ENCODE assay signal across 36 cellular contexts in genomic region chr3:168575750-168576149, GRCh38.
"Had no signal": no experiment of that assay in that cellular context is flagged by ENCODE, and none has a peak within 500 bp of the region (broad histone marks: within the 10 kb centered on the region; RNA-seq: fewer than 3 reads in every experiment).

No MANE protein-coding gene starts in this region.

- H3K9me3 ChIP-seq: ascending aorta had no signal

- ATAC-seq: activated CD8-positive, alpha-beta T cell treated with anti-CD3 and anti-CD28 coated beads, Interleukin-2, amount 10 ng/mL, durations not matched to agents 7 days and 5 days; activated naive CD4-positive, alpha-beta T cell treated with anti-CD3 and anti-CD28 coated beads, Interleukin-2, amount 50 U/mL, for 72 hours; activated T-cell treated with anti-CD3 and anti-CD28 coated beads, Interleukin-2, amount 50 U/mL, for 4 hours; activated T-cell treated with anti-CD3 and anti-CD28 coated beads, Interleukin-2, amount 50 U/mL, for 72 hours; activated T-helper 17 cell treated with anti-CD3 and anti-CD28 coated beads, Interleukin-2, amount 50 U/mL, for 72 hours had no signal

- H3K4me1 ChIP-seq: ascending aorta had no signal

- H3K4me3 Mint-ChIP-seq: activated B cell treated with CpG ODN at 0.5 μM for 24 hours; activated CD4-positive, alpha-beta memory T cell treated with anti-CD3 and anti-CD28 coated beads, Interleukin-2, amount 10 ng/mL, durations not matched to agents 7 days and 5 days; activated CD4-positive, alpha-beta T cell treated with anti-CD3 and anti-CD28 coated beads, Interleukin-2, amount 10 ng/mL, durations not matched to agents 7 days and 5 days; activated CD8-positive, alpha-beta T cell treated with anti-CD3 and anti-CD28 coated beads, Interleukin-2, amount 10 ng/mL, durations not matched to agents 7 days and 5 days; activated naive CD4-positive, alpha-beta T cell treated with anti-CD3 and anti-CD28 coated beads for 36 hours; activated naive CD8-positive, alpha-beta T cell treated with anti-CD3 and anti-CD28 coated beads for 36 hours; activated T-cell treated with anti-CD3 and anti-CD28 coated beads, Interleukin-2, amount 50 U/mL, for 4 hours; activated T-cell treated with anti-CD3 and anti-CD28 coated beads, Interleukin-2, amount 50 U/mL, for 72 hours; activated T-helper 1 cell treated with anti-CD3 and anti-CD28 coated beads, Interleukin-12 subunit alpha, Interleukin-12 subunit beta, Interleukin-2, Interleukin-4 antibody, amounts not matched to agents 30 ng/mL and 10 ng/mL and 1 ng/mL, durations not matched to agents 14 hours and 24 hours and 36 hours; activated T-helper 17 cell treated with anti-CD3 and anti-CD28 coated beads, Interleukin-2, amount 50 U/mL, for 72 hours; central memory CD8-positive, alpha-beta T cell; T-helper 1 cell treated with Interleukin-12 subunit alpha and Interleukin-12 subunit beta and Interleukin-4 antibody, amounts not matched to agents 30 μg/mL and 1 μg/mL, for 36 hours; T-helper 2 cell treated with Interferon-gamma antibody and Interleukin-4, amounts not matched to agents 5 μg/mL and 100 μg/mL, for 36 hours had no signal

- H3K27me3 ChIP-seq: ascending aorta, cardiac muscle cell had no signal

- H3K27ac Mint-ChIP-seq: activated B cell treated with CpG ODN at 0.5 μM for 24 hours; activated CD4-positive, alpha-beta memory T cell treated with anti-CD3 and anti-CD28 coated beads, Interleukin-2, amount 10 ng/mL, durations not matched to agents 7 days and 5 days; activated CD4-positive, alpha-beta T cell treated with anti-CD3 and anti-CD28 coated beads, Interleukin-2, amount 10 ng/mL, durations not matched to agents 7 days and 5 days; activated CD8-positive, alpha-beta T cell treated with anti-CD3 and anti-CD28 coated beads, Interleukin-2, amount 10 ng/mL, durations not matched to agents 7 days and 5 days; activated naive CD4-positive, alpha-beta T cell treated with anti-CD3 and anti-CD28 coated beads for 36 hours; activated naive CD4-positive, alpha-beta T cell treated with anti-CD3 and anti-CD28 coated beads, Interleukin-2, amount 50 U/mL, for 72 hours; activated naive CD8-positive, alpha-beta T cell treated with anti-CD3 and anti-CD28 coated beads for 36 hours; activated T-cell treated with anti-CD3 and anti-CD28 coated beads, Interleukin-2, amount 50 U/mL, for 72 hours; activated T-helper 1 cell treated with anti-CD3 and anti-CD28 coated beads, Interleukin-12 subunit alpha, Interleukin-12 subunit beta, Interleukin-2, Interleukin-4 antibody, amounts not matched to agents 30 ng/mL and 10 ng/mL and 1 ng/mL, durations not matched to agents 14 hours and 24 hours and 36 hours; activated T-helper 17 cell treated with anti-CD3 and anti-CD28 coated beads, Interleukin-2, amount 50 U/mL, for 72 hours; T-helper 1 cell treated with Interleukin-12 subunit alpha and Interleukin-12 subunit beta and Interleukin-4 antibody, amounts not matched to agents 30 μg/mL and 1 μg/mL, for 36 hours; T-helper 2 cell treated with Interferon-gamma antibody and Interleukin-4, amounts not matched to agents 5 μg/mL and 100 μg/mL, for 36 hours had no signal

- FAIRE-seq: bronchial epithelial cell, TTC549 had no signal

- H3K9me3 Mint-ChIP-seq: activated B cell treated with CpG ODN at 0.5 μM for 24 hours; activated CD4-positive, alpha-beta memory T cell treated with anti-CD3 and anti-CD28 coated beads, Interleukin-2, amount 10 ng/mL, durations not matched to agents 7 days and 5 days; activated CD4-positive, alpha-beta T cell treated with anti-CD3 and anti-CD28 coated beads, Interleukin-2, amount 10 ng/mL, durations not matched to agents 7 days and 5 days; activated naive CD4-positive, alpha-beta T cell treated with anti-CD3 and anti-CD28 coated beads for 36 hours; activated naive CD4-positive, alpha-beta T cell treated with anti-CD3 and anti-CD28 coated beads, Interleukin-2, amount 50 U/mL, for 72 hours; activated naive CD8-positive, alpha-beta T cell treated with anti-CD3 and anti-CD28 coated beads for 36 hours; activated T-cell treated with anti-CD3 and anti-CD28 coated beads, Interleukin-2, amount 50 U/mL, for 4 hours; activated T-helper 1 cell treated with anti-CD3 and anti-CD28 coated beads, Interleukin-12 subunit alpha, Interleukin-12 subunit beta, Interleukin-2, Interleukin-4 antibody, amounts not matched to agents 30 ng/mL and 10 ng/mL and 1 ng/mL, durations not matched to agents 14 hours and 24 hours and 36 hours; brain; T-helper 1 cell treated with Interleukin-12 subunit alpha and Interleukin-12 subunit beta and Interleukin-4 antibody, amounts not matched to agents 30 μg/mL and 1 μg/mL, for 36 hours; T-helper 2 cell treated with Interferon-gamma antibody and Interleukin-4, amounts not matched to agents 5 μg/mL and 100 μg/mL, for 36 hours had no signal

- H3K4me1 Mint-ChIP-seq: activated B cell treated with CpG ODN at 0.5 μM for 24 hours; activated CD4-positive, alpha-beta memory T cell treated with anti-CD3 and anti-CD28 coated beads, Interleukin-2, amount 10 ng/mL, durations not matched to agents 7 days and 5 days; activated CD4-positive, alpha-beta T cell treated with anti-CD3 and anti-CD28 coated beads, Interleukin-2, amount 10 ng/mL, durations not matched to agents 7 days and 5 days; activated naive CD8-positive, alpha-beta T cell treated with anti-CD3 and anti-CD28 coated beads for 36 hours; activated T-helper 17 cell treated with anti-CD3 and anti-CD28 coated beads, Interleukin-2, amount 50 U/mL, for 72 hours; central memory CD8-positive, alpha-beta T cell had no signal

- H3K36me3 ChIP-seq: ascending aorta, cardiac muscle cell had no signal

- H3K4me3 ChIP-seq: ascending aorta, cardiac muscle cell had no signal

- DNase-seq: activated B cell treated with CpG ODN at 0.5 μM for 24 hours; activated CD4-positive, alpha-beta memory T cell treated with anti-CD3 and anti-CD28 coated beads, Interleukin-2, amount 10 ng/mL, durations not matched to agents 7 days and 5 days; activated CD4-positive, alpha-beta T cell treated with anti-CD3 and anti-CD28 coated beads for 48 hours; activated CD4-positive, alpha-beta T cell treated with anti-CD3 and anti-CD28 coated beads, Interleukin-2, amount 10 ng/mL, durations not matched to agents 7 days and 5 days; activated CD4-positive, alpha-beta T cell treated with anti-CD3 and anti-CD28 coated beads, Interleukin-2, amount 50 U/mL, for 48 hours; activated CD4-positive, CD25-positive, alpha-beta regulatory T cell treated with anti-CD3 and anti-CD28 coated beads, Interleukin-2, amount 50 U/mL, for 72 hours; activated CD8-positive, alpha-beta memory T cell treated with anti-CD3 and anti-CD28 coated beads, Interleukin-2, amount 50 U/mL, for 4 hours; activated CD8-positive, alpha-beta T cell treated with anti-CD3 and anti-CD28 coated beads, Interleukin-2, amount 10 ng/mL, durations not matched to agents 7 days and 5 days; activated effector memory CD4-positive, alpha-beta T cell treated with anti-CD3 and anti-CD28 coated beads, Interleukin-2, amount 50 U/mL, for 16 hours; activated gamma-delta T cell treated with Interleukin-2 at 50 U/mL for 16 hours; activated naive CD4-positive, alpha-beta T cell; activated naive CD4-positive, alpha-beta T cell treated with anti-CD3 and anti-CD28 coated beads for 36 hours; activated naive CD4-positive, alpha-beta T cell treated with anti-CD3 and anti-CD28 coated beads, Interleukin-2, amount 50 U/mL, for 16 hours; activated naive CD8-positive, alpha-beta T cell treated with anti-CD3 and anti-CD28 coated beads for 36 hours; activated T-cell treated with anti-CD3 and anti-CD28 coated beads for 4 hours; activated T-cell treated with anti-CD3 and anti-CD28 coated beads, Interleukin-2, amount 50 U/mL, for 1 hour; activated T-cell treated with anti-CD3 and anti-CD28 coated beads, Interleukin-2, amount 50 U/mL, for 4 hours; activated T-cell treated with anti-CD3 and anti-CD28 coated beads, Interleukin-2, amount 50 U/mL, for 72 hours; amygdala; anterior cingulate cortex; cerebellar nuclear complex; T-helper 1 cell; T-helper 2 cell; T-helper 9 cell had no signal

- H3K27ac ChIP-seq: ascending aorta, cardiac muscle cell, VCaP had no signal

- H3K36me3 Mint-ChIP-seq: activated naive CD4-positive, alpha-beta T cell treated with anti-CD3 and anti-CD28 coated beads, Interleukin-2, amount 50 U/mL, for 72 hours; activated naive CD8-positive, alpha-beta T cell treated with anti-CD3 and anti-CD28 coated beads for 36 hours; brain had no signal

- H3K27me3 Mint-ChIP-seq: activated B cell treated with CpG ODN at 0.5 μM for 24 hours; activated CD4-positive, alpha-beta memory T cell treated with anti-CD3 and anti-CD28 coated beads, Interleukin-2, amount 10 ng/mL, durations not matched to agents 7 days and 5 days; activated CD4-positive, alpha-beta T cell treated with anti-CD3 and anti-CD28 coated beads, Interleukin-2, amount 10 ng/mL, durations not matched to agents 7 days and 5 days; activated naive CD8-positive, alpha-beta T cell treated with anti-CD3 and anti-CD28 coated beads for 36 hours; activated T-helper 17 cell treated with anti-CD3 and anti-CD28 coated beads, Interleukin-2, amount 50 U/mL, for 72 hours; brain; central memory CD8-positive, alpha-beta T cell had no signal
